Comparison of ENCODE assay signal across 17 cellular contexts in genomic region chr2:237563816-237564215, GRCh38. TPM values are rescaled to one million over a fixed set of nuclear protein-coding genes. Genes with fewer than 3 reads are reported as not detected.
A peak's percentile ranks its signal among the peaks of the same experiment; 100 is the strongest.
DNase-seq lines count a peak whose midpoint lies in the region; ATAC-seq and TF ChIP-seq lines count a peak whose summit lies in the region.
"Had no signal": no experiment of that assay in that cellular context is flagged by ENCODE, and none has a peak within 500 bp of the region (broad histone marks: within the 10 kb centered on the region; RNA-seq: fewer than 3 reads in every experiment).

No MANE protein-coding gene starts in this region.

- TF ChIP-seq CTCF in RWPE2 (IDR thresholded peaks at IDR 0.05; ENCODE audit: poor library complexity, severe bottlenecking): no peak
- no peak for TF ChIP-seq CTCF in endodermal cell (conservative IDR thresholded peaks at IDR 0.05)
- TF ChIP-seq CTCF in liver (IDR thresholded peaks at IDR 0.05; ENCODE audit: low read depth, low read length, missing input control): no peak
- no peak for TF ChIP-seq CTCF in activated CD8-positive, alpha-beta T cell treated with anti-CD3 and anti-CD28 coated beads for 36 hours (IDR thresholded peaks at IDR 0.05)
- no peak for TF ChIP-seq CTCF in colonic mucosa (IDR thresholded peaks at IDR 0.05)

- no peak for TF ChIP-seq RAD21 in liver (IDR thresholded peaks at IDR 0.05)

- H3K27ac Mint-ChIP-seq in endodermal cell: no peak overlapping the region
- no peak overlapping the region for H3K27ac Mint-ChIP-seq in activated CD8-positive, alpha-beta T cell treated with anti-CD3 and anti-CD28 coated beads for 36 hours
- H3K27ac Mint-ChIP-seq in activated T-helper 1 cell treated with anti-CD3 and anti-CD28 coated beads, Interleukin-12 subunit alpha, Interleukin-12 subunit beta, Interleukin-2, Interleukin-4 antibody, amounts not matched to agents 30 ng/mL and 10 ng/mL and 1 ng/mL, durations not matched to agents 14 hours and 24 hours and 36 hours: no peak overlapping the region

- H3K27me3 Mint-ChIP-seq in endodermal cell (ENCODE audit: insufficient read depth): peaks cover 4% of the 10 kb centered on the region
- peaks cover 10% of the 10 kb centered on the region for H3K27me3 Mint-ChIP-seq in activated CD8-positive, alpha-beta T cell treated with anti-CD3 and anti-CD28 coated beads for 36 hours
- peaks cover 5% of the 10 kb centered on the region for H3K27me3 Mint-ChIP-seq in activated T-helper 1 cell treated with anti-CD3 and anti-CD28 coated beads, Interleukin-12 subunit alpha, Interleukin-12 subunit beta, Interleukin-2, Interleukin-4 antibody, amounts not matched to agents 30 ng/mL and 10 ng/mL and 1 ng/mL, durations not matched to agents 14 hours and 24 hours and 36 hours (ENCODE audit: insufficient read depth)

- no peaks in the 10 kb centered on the region for H3K4me1 Mint-ChIP-seq in endodermal cell
- no peaks in the 10 kb centered on the region for H3K4me1 Mint-ChIP-seq in activated CD8-positive, alpha-beta T cell treated with anti-CD3 and anti-CD28 coated beads for 36 hours (ENCODE audit: low read depth)
- H3K4me1 Mint-ChIP-seq in activated T-helper 1 cell treated with anti-CD3 and anti-CD28 coated beads, Interleukin-12 subunit alpha, Interleukin-12 subunit beta, Interleukin-2, Interleukin-4 antibody, amounts not matched to agents 30 ng/mL and 10 ng/mL and 1 ng/mL, durations not matched to agents 14 hours and 24 hours and 36 hours (ENCODE audit: low read depth): no peaks in the 10 kb centered on the region

- intact Hi-C loops in activated CD8-positive, alpha-beta T cell treated with anti-CD3 and anti-CD28 coated beads for 36 hours (cut with micrococcal nuclease): no loop called here
- intact Hi-C loops in activated T-helper 1 cell treated with anti-CD3 and anti-CD28 coated beads, Interleukin-12 subunit alpha, Interleukin-12 subunit beta, Interleukin-2, Interleukin-4 antibody, amounts not matched to agents 30 ng/mL and 10 ng/mL and 1 ng/mL, durations not matched to agents 14 hours and 24 hours and 36 hours (cut with micrococcal nuclease): no loop called here
- intact Hi-C loops in colonic mucosa (cut with DNase I): no loop called here

- no peaks in the 10 kb centered on the region for H3K9me3 Mint-ChIP-seq in endodermal cell
- H3K9me3 Mint-ChIP-seq in activated CD8-positive, alpha-beta T cell treated with anti-CD3 and anti-CD28 coated beads for 36 hours: no peaks in the 10 kb centered on the region
- H3K9me3 Mint-ChIP-seq in activated T-helper 1 cell treated with anti-CD3 and anti-CD28 coated beads, Interleukin-12 subunit alpha, Interleukin-12 subunit beta, Interleukin-2, Interleukin-4 antibody, amounts not matched to agents 30 ng/mL and 10 ng/mL and 1 ng/mL, durations not matched to agents 14 hours and 24 hours and 36 hours: no peaks in the 10 kb centered on the region

- peak; percentile 57 for DNase-seq in COLO829 (ENCODE audit: low spot score)
- no peak for DNase-seq in RWPE2 (ENCODE audit: low spot score)
- peak; percentile 92 for DNase-seq in endodermal cell
- DNase-seq in activated CD8-positive, alpha-beta T cell treated with anti-CD3 and anti-CD28 coated beads for 36 hours: no peak
- DNase-seq in activated T-helper 1 cell treated with anti-CD3 and anti-CD28 coated beads, Interleukin-12 subunit alpha, Interleukin-12 subunit beta, Interleukin-2, Interleukin-4 antibody, amounts not matched to agents 30 ng/mL and 10 ng/mL and 1 ng/mL, durations not matched to agents 14 hours and 24 hours and 36 hours (ENCODE audit: low spot score): no peak
- DNase-seq in colonic mucosa: no peak
- DNase-seq: activated CD8-positive, alpha-beta memory T cell treated with anti-CD3 and anti-CD28 coated beads for 24 hours; AML-193; DMS53; KG1; psoas muscle; stimulated activated CD4-positive, alpha-beta T cell treated with anti-CD3 and anti-CD28 coated beads, Interleukin-2, amount 100 ng/mL, for 48 hours; stimulated activated naive CD4-positive, alpha-beta T cell treated with Interleukin-2 at 50 U/mL for 16 hours; T-helper 2 cell had no signal

- POLR2A ChIA-PET in activated CD8-positive, alpha-beta T cell treated with anti-CD3 and anti-CD28 coated beads for 36 hours (lab: Charles Lee): no interaction called here

- CTCF ChIA-PET in activated CD8-positive, alpha-beta T cell treated with anti-CD3 and anti-CD28 coated beads for 36 hours (lab: Charles Lee): interaction anchor here (3.3 kb wide), 1 partner anchor 8 kb away, joined by 29 read pairs; no protein-coding TSS in a partner anchor

- H3K4me3 ChIP-seq in RWPE2 (ENCODE audit: severe bottlenecking): no peak overlapping the region
- H3K4me3 ChIP-seq in endodermal cell (ENCODE audit: low read length): no peak overlapping the region
- no peak overlapping the region for H3K4me3 ChIP-seq in liver (ENCODE audit: low read depth in 1 of 3, low read length in 3 of 3)
- no peak overlapping the region for H3K4me3 ChIP-seq in colonic mucosa
- H3K4me3 ChIP-seq: psoas muscle had no signal

- H3K27ac ChIP-seq in RWPE2 (ENCODE audit: poor library complexity, severe bottlenecking) (no peak overlapping the region), endodermal cell (ENCODE audit: low read depth, low read length) (no peak overlapping the region), liver (ENCODE audit: low read depth in 1 of 2, low read length in 2 of 2) (no peak overlapping the region), colonic mucosa (no peak overlapping the region)
- H3K27ac ChIP-seq: psoas muscle had no signal

- H3K36me3 Mint-ChIP-seq in endodermal cell (ENCODE audit: low read depth): no peaks in the 10 kb centered on the region
- H3K36me3 Mint-ChIP-seq in activated CD8-positive, alpha-beta T cell treated with anti-CD3 and anti-CD28 coated beads for 36 hours (ENCODE audit: low read depth): no peaks in the 10 kb centered on the region
- H3K36me3 Mint-ChIP-seq in activated T-helper 1 cell treated with anti-CD3 and anti-CD28 coated beads, Interleukin-12 subunit alpha, Interleukin-12 subunit beta, Interleukin-2, Interleukin-4 antibody, amounts not matched to agents 30 ng/mL and 10 ng/mL and 1 ng/mL, durations not matched to agents 14 hours and 24 hours and 36 hours (ENCODE audit: low read depth): no peaks in the 10 kb centered on the region

- H3K4me1 ChIP-seq in RWPE2 (ENCODE audit: insufficient read depth, poor library complexity, severe bottlenecking) (peaks cover 6% of the 10 kb centered on the region), endodermal cell (ENCODE audit: control insufficient read depth, insufficient read depth, low read length) (no peaks in the 10 kb centered on the region), liver (ENCODE audit: control insufficient read depth in 4 of 4, insufficient read depth in 4 of 4, low read length in 3 of 4) (peaks cover 2 to 16% (median 6%) of the 10 kb centered on the region in 4 donors), colonic mucosa (no peaks in the 10 kb centered on the region)

- no peaks in the 10 kb centered on the region for H3K27me3 ChIP-seq in RWPE2 (ENCODE audit: insufficient read depth, poor library complexity, severe bottlenecking)
- H3K27me3 ChIP-seq in endodermal cell (ENCODE audit: control insufficient read depth, insufficient read depth, low read length, poor library complexity, severe bottlenecking): no peaks in the 10 kb centered on the region
- H3K27me3 ChIP-seq in liver (ENCODE audit: control insufficient read depth in 4 of 4, insufficient read depth in 4 of 4, low read length in 3 of 4): no peaks in the 10 kb centered on the region
- no peaks in the 10 kb centered on the region for H3K27me3 ChIP-seq in colonic mucosa

- H3K4me3 Mint-ChIP-seq in endodermal cell: no peak overlapping the region
- H3K4me3 Mint-ChIP-seq in activated CD8-positive, alpha-beta T cell treated with anti-CD3 and anti-CD28 coated beads for 36 hours: no peak overlapping the region
- H3K4me3 Mint-ChIP-seq in activated T-helper 1 cell treated with anti-CD3 and anti-CD28 coated beads, Interleukin-12 subunit alpha, Interleukin-12 subunit beta, Interleukin-2, Interleukin-4 antibody, amounts not matched to agents 30 ng/mL and 10 ng/mL and 1 ng/mL, durations not matched to agents 14 hours and 24 hours and 36 hours: no peak overlapping the region

- no peak overlapping the region for H3K9ac ChIP-seq in endodermal cell (ENCODE audit: extremely low read depth, low read length, poor library complexity, severe bottlenecking)
- no peak overlapping the region for H3K9ac ChIP-seq in liver (ENCODE audit: low read depth in 1 of 2, low read length in 2 of 2)
- H3K9ac ChIP-seq in colonic mucosa (ENCODE audit: low read depth in 2 of 2, low read length in 2 of 2): no peak overlapping the region

- ATAC-seq in RWPE2 (ENCODE audit: low read depth) (peak; percentile 43; the same call in 1 of the 3 replicates), HG02763 (IDR thresholded peaks at IDR 0.05; ENCODE audit: unreplicated experiment) (no peak)
- no peak for ATAC-seq in activated CD8-positive, alpha-beta T cell treated with anti-CD3 and anti-CD28 coated beads for 36 hours
- ATAC-seq: psoas muscle had no signal

- H3K9me3 ChIP-seq in RWPE2 (ENCODE audit: severe bottlenecking): no peaks in the 10 kb centered on the region
- no peaks in the 10 kb centered on the region for H3K9me3 ChIP-seq in endodermal cell (ENCODE audit: control insufficient read depth, low read length)
- H3K9me3 ChIP-seq in liver (ENCODE audit: control insufficient read depth in 4 of 4, low read length in 3 of 4): no peaks in the 10 kb centered on the region
- H3K9me3 ChIP-seq in colonic mucosa: no peaks in the 10 kb centered on the region
- H3K9me3 ChIP-seq: psoas muscle had no signal

- no peaks in the 10 kb centered on the region for H3K36me3 ChIP-seq in RWPE2 (ENCODE audit: low read depth)
- H3K36me3 ChIP-seq in endodermal cell (ENCODE audit: control insufficient read depth, insufficient read depth, low read length): no peaks in the 10 kb centered on the region
- H3K36me3 ChIP-seq in liver (ENCODE audit: control insufficient read depth in 4 of 4, insufficient read depth in 3 of 4, low read depth in 1 of 4, low read length in 3 of 4): no peaks in the 10 kb centered on the region
- H3K36me3 ChIP-seq in colonic mucosa: no peaks in the 10 kb centered on the region

- WGBS in endodermal cell (ENCODE audit: insufficient coverage in 1 of 2, insufficient read length in 1 of 2), 2 experiments: 54 to 60% methylated on average over 4 to 14 of the region's 14 CpGs
- WGBS in liver: 41% methylated on average over 14 of the region's 14 CpGs

RNA-seq across cellular contexts. Expression of gene PRLH, which starts 2.6 kb away (rescaled TPM):
- total RNA-seq in endodermal cell: not detected
- polyA plus RNA-seq in endodermal cell (2013, experiment 1 of 2): not detected
- polyA plus RNA-seq in endodermal cell (2013, experiment 2 of 2): not detected
- total RNA-seq in liver: not detected
- not detected for polyA plus RNA-seq in liver
- total RNA-seq in activated CD8-positive, alpha-beta T cell treated with anti-CD3 and anti-CD28 coated beads for 36 hours: not detected
- total RNA-seq in activated T-helper 1 cell treated with anti-CD3 and anti-CD28 coated beads, Interleukin-12 subunit alpha, Interleukin-12 subunit beta, Interleukin-2, Interleukin-4 antibody, amounts not matched to agents 30 ng/mL and 10 ng/mL and 1 ng/mL, durations not matched to agents 14 hours and 24 hours and 36 hours: not detected in 2 replicates
- not detected for total RNA-seq in colonic mucosa
- total RNA-seq: frontal cortex, psoas muscle had no signal
- polyA plus RNA-seq: psoas muscle had no signal

RNA-seq across cellular contexts. Expression of gene RAB17, which starts 26.7 kb away (rescaled TPM):
- 100 to 1,000 TPM; 235 to 369 TPM for total RNA-seq in endodermal cell
- 37.5 TPM for polyA plus RNA-seq in endodermal cell (2013, experiment 1 of 2)
- polyA plus RNA-seq in endodermal cell (2013, experiment 2 of 2): 35.9 TPM
- total RNA-seq in liver: 10 to 100 TPM; 17.8 to 96.5 TPM
- polyA plus RNA-seq in liver: 10 to 100 TPM; 69.6 to 80.2 TPM
- total RNA-seq in activated CD8-positive, alpha-beta T cell treated with anti-CD3 and anti-CD28 coated beads for 36 hours: under 1 TPM; 0.14 to 0.69 TPM
- total RNA-seq in activated T-helper 1 cell treated with anti-CD3 and anti-CD28 coated beads, Interleukin-12 subunit alpha, Interleukin-12 subunit beta, Interleukin-2, Interleukin-4 antibody, amounts not matched to agents 30 ng/mL and 10 ng/mL and 1 ng/mL, durations not matched to agents 14 hours and 24 hours and 36 hours: not detected in 2 replicates
- 10 to 100 TPM; 32.5 to 34.7 TPM for total RNA-seq in colonic mucosa

Comparison
In these comparisons a context has a peak if more than half of its experiments do, and no peak if none do; other contexts are left out.
1. DNase-seq: peak in COLO829 (single experiment) and endodermal cell (single experiment); none in RWPE2 (single experiment), activated CD8-positive, alpha-beta T cell treated with anti-CD3 and anti-CD28 coated beads for 36 hours (single experiment), activated T-helper 1 cell treated with anti-CD3 and anti-CD28 coated beads, Interleukin-12 subunit alpha, Interleukin-12 subunit beta, Interleukin-2, Interleukin-4 antibody, amounts not matched to agents 30 ng/mL and 10 ng/mL and 1 ng/mL, durations not matched to agents 14 hours and 24 hours and 36 hours (single experiment) and colonic mucosa (single experiment).
2. RNA of gene RAB17, which starts 26.7 kb away (total RNA-seq): 235 to 369 TPM in endodermal cell, 17.8 to 96.5 TPM in liver and 32.5 to 34.7 TPM in colonic mucosa; 0.14 to 0.69 TPM in activated CD8-positive, alpha-beta T cell treated with anti-CD3 and anti-CD28 coated beads for 36 hours and not detected in activated T-helper 1 cell treated with anti-CD3 and anti-CD28 coated beads, Interleukin-12 subunit alpha, Interleukin-12 subunit beta, Interleukin-2, Interleukin-4 antibody, amounts not matched to agents 30 ng/mL and 10 ng/mL and 1 ng/mL, durations not matched to agents 14 hours and 24 hours and 36 hours; every median in the first group is over 10 times any median in the second.